Comparison of ENCODE assay signal across 8 cellular contexts in the genomic region with DNA sequence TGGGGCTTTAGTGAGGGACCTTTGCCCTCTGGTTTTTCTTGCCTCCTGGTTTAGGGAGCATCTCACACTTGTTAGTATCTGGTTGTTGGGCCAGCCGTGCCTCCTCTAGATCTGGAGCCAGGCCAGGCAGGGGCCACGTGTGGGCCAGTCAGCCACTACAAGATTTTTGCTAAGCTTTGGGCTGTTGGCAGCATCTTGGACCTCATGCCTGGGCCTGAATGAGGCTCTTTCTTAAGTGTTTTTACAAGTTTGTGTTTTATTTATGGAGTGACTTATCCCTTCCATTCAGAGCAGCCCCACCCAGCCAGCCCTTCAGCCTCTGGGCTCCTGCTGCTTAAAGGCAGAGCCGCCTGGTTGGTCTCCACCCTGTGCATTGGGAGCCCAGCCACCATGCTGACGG. TPM values are rescaled to one million over a fixed set of nuclear protein-coding genes. Genes with fewer than 3 reads are reported as not detected.
DNase-seq lines count a peak whose midpoint lies in the region; ATAC-seq, FAIRE-seq and TF ChIP-seq lines count a peak whose summit lies in the region.

No MANE protein-coding gene starts in this region.

- H3K4me1 Mint-ChIP-seq in endothelial cell (ENCODE audit: unreplicated experiment) = peaks cover 29% of the 10 kb centered on the region

- H3K27ac ChIP-seq in KOPT-K1 (ENCODE audit: low read depth, low read length, poor library complexity, severe bottlenecking) = peak overlapping the region; percentile 13

- DNase-seq in AG08396 (ENCODE audit: low spot score) (peak; percentile 74), bronchial epithelial cell (ENCODE audit: low read depth) (peak; percentile 95), NCI-H524 treated with DMSO at 0.1 percent for 48 hours (lab: John Stamatoyannopoulos, UW) (no peak), NCI-H1694 treated with DMSO at 0.1 percent for 48 hours (lab: John Stamatoyannopoulos, UW) (no peak), endothelial cell (ENCODE audit: low spot score) (no peak)

- no peak overlapping the region for H3K4me3 Mint-ChIP-seq in endothelial cell (ENCODE audit: unreplicated experiment)

- TF ChIP-seq CTCF in bronchial epithelial cell (IDR thresholded peaks at IDR 0.05; ENCODE audit: insufficient read depth, low read length, severe bottlenecking) (no peak), endothelial cell (IDR thresholded peaks at IDR 0.05; ENCODE audit: unreplicated experiment) (no peak)

- no peak for FAIRE-seq in bronchial epithelial cell (lab: Jason Lieb, UNC)

- H3K27me3 ChIP-seq in bronchial epithelial cell (ENCODE audit: control insufficient read depth, insufficient read depth, low read length) (no peaks in the 10 kb centered on the region), mucosa of stomach (ENCODE audit: control insufficient read depth, insufficient read depth, low read length) (no peaks in the 10 kb centered on the region)

- H3K4me3 ChIP-seq in bronchial epithelial cell (ENCODE audit: low read depth, low read length) (no peak overlapping the region), mucosa of stomach (ENCODE audit: low read length) (no peak overlapping the region)

- H3K4me1 ChIP-seq in mucosa of stomach (ENCODE audit: control insufficient read depth, insufficient read depth, low read length) = peaks cover 69% of the 10 kb centered on the region

- peaks cover 12% of the 10 kb centered on the region for H3K27me3 Mint-ChIP-seq in endothelial cell (ENCODE audit: unreplicated experiment)

- ATAC-seq in HG03442 (IDR thresholded peaks at IDR 0.05; ENCODE audit: unreplicated experiment) = no peak

- H3K9me3 Mint-ChIP-seq in endothelial cell (ENCODE audit: unreplicated experiment) = no peaks in the 10 kb centered on the region

- H3K36me3 Mint-ChIP-seq in endothelial cell (ENCODE audit: low read depth, unreplicated experiment) = peaks cover 20% of the 10 kb centered on the region

- H3K9me3 ChIP-seq in KOPT-K1 (ENCODE audit: insufficient read depth, low read length, poor library complexity, severe bottlenecking) (no peaks in the 10 kb centered on the region), mucosa of stomach (ENCODE audit: control insufficient read depth, low read length) (no peaks in the 10 kb centered on the region)

- H3K9ac ChIP-seq in mucosa of stomach (ENCODE audit: low read length) = peak overlapping the region; percentile 86

- no peak overlapping the region for H3K27ac Mint-ChIP-seq in endothelial cell (ENCODE audit: unreplicated experiment)

- H3K36me3 ChIP-seq in KOPT-K1 (ENCODE audit: insufficient read depth, low read length) (peaks cover 79% of the 10 kb centered on the region), bronchial epithelial cell (ENCODE audit: control insufficient read depth, insufficient read depth, low read length) (peaks cover 10% of the 10 kb centered on the region), mucosa of stomach (ENCODE audit: control insufficient read depth, insufficient read depth, low read length) (no peaks in the 10 kb centered on the region)

RNA-seq across cellular contexts. Expression of a gene that starts 1.6 kb away (rescaled TPM):
- total RNA-seq in bronchial epithelial cell = 14.5 and 28.7 TPM in 2 replicates
- 226 TPM for total RNA-seq in endothelial cell (ENCODE audit: unreplicated experiment)

RNA-seq across cellular contexts. Expression of a gene that starts 28.1 kb away (rescaled TPM):
- total RNA-seq in bronchial epithelial cell (2.6 and 3.1 TPM in 2 replicates), endothelial cell (ENCODE audit: unreplicated experiment) (16.0 TPM)

RNA-seq across cellular contexts. Expression of a gene that starts 39.5 kb away (rescaled TPM):
- not detected in 2 replicates for total RNA-seq in bronchial epithelial cell
- 21.8 TPM for total RNA-seq in endothelial cell (ENCODE audit: unreplicated experiment)

RNA-seq across cellular contexts. Expression of a gene that starts 44.3 kb away (rescaled TPM):
- total RNA-seq in bronchial epithelial cell (8.1 and 8.4 TPM in 2 replicates), endothelial cell (ENCODE audit: unreplicated experiment) (9.7 TPM)

Comparison
In these comparisons a context has a peak if more than half of its experiments do, and no peak if none do; other contexts are left out.
1. DNase-seq: peak in AG08396 (single experiment) and bronchial epithelial cell (single experiment); none in NCI-H524 treated with DMSO at 0.1 percent for 48 hours (single experiment), NCI-H1694 treated with DMSO at 0.1 percent for 48 hours (single experiment) and endothelial cell (single experiment).
2. RNA of a gene that starts 39.5 kb away (total RNA-seq): 21.8 TPM in endothelial cell (single experiment); not detected in bronchial epithelial cell; every median in the first group is over 10 times any median in the second.